In the genomic region with DNA sequence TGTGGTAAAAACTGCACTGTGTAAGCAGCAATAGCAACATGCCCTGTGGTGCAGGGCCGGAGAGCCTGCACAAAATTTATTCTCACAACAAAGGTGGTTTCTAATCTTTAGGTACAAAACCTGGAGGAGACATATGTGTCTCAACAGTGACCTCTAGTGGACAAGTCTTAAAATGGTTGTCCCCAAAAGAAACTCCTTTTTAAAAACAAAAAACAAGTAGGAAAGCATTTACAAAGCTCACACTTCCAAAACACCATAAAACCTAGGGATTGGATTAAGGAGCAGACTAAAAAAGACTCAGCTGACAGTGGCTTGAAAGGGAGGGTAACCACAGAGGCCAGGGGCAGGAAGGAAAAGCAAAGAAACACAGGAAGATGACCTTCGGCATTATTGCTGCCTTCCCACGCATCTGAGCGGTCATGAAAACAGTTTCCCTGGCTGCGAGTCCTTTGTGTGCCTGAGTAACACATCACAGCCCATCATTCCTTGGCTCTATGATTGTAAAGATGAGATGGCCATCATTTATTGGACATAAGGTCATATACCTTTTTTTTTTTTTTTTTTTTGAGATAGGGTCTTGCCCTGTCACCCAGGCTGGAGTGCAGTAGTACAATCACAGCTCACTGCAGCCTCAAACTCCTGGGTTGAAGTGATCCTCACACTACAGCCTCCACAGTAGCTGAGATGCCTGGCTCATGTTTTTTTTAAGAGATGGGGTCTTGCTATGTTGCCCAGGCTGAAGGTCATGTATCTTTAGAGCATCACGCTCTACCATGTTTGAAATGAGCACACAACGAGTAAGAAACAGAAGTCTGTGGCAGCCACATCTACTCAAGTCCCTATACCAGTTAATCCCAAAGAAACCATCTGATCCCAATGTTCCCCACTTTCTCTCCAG, we compare ENCODE assay signal across 8 cellular contexts. TPM values are rescaled to one million over a fixed set of nuclear protein-coding genes. Genes with fewer than 3 reads are reported as not detected.
DNase-seq lines count a peak whose midpoint lies in the region; ATAC-seq and TF ChIP-seq lines count a peak whose summit lies in the region.

No MANE protein-coding gene starts in this region.

- no peaks in the 10 kb centered on the region for H3K27me3 ChIP-seq in HAP-1 (ENCODE audit: low read depth)

- no peaks in the 10 kb centered on the region; the same call in 1 of the 2 replicates for H3K36me3 ChIP-seq in HAP-1 (replicated peaks)

- intact Hi-C loops in activated CD8-positive, alpha-beta T cell treated with anti-CD3 and anti-CD28 coated beads for 36 hours (cut with micrococcal nuclease), result loop anchor here (5.0 to 10.0 kb wide), 3 partner anchors 253 to 875 kb away; partner anchors contain the start of gene C1QL3

- TF ChIP-seq CTCF in activated CD8-positive, alpha-beta T cell treated with anti-CD3 and anti-CD28 coated beads for 36 hours (IDR thresholded peaks at IDR 0.05), result peak; percentile 83

- peak overlapping the region; percentile 55 for H3K27ac Mint-ChIP-seq in activated CD8-positive, alpha-beta T cell treated with anti-CD3 and anti-CD28 coated beads for 36 hours

- peaks cover 27% of the 10 kb centered on the region for H3K4me1 ChIP-seq in HAP-1

- H3K9me3 ChIP-seq in HAP-1, result no peaks in the 10 kb centered on the region

- POLR2A ChIA-PET in activated CD8-positive, alpha-beta T cell treated with anti-CD3 and anti-CD28 coated beads for 36 hours (lab: Charles Lee), result no interaction called here

- peaks cover 16% of the 10 kb centered on the region for H3K36me3 Mint-ChIP-seq in activated CD8-positive, alpha-beta T cell treated with anti-CD3 and anti-CD28 coated beads for 36 hours (ENCODE audit: low read depth)

- H3K4me3 ChIP-seq in HAP-1, result no peak overlapping the region

- no peak overlapping the region for H3K4me3 Mint-ChIP-seq in activated CD8-positive, alpha-beta T cell treated with anti-CD3 and anti-CD28 coated beads for 36 hours

- no peak for ATAC-seq in activated CD8-positive, alpha-beta T cell treated with anti-CD3 and anti-CD28 coated beads for 36 hours

- peak; percentile 3 to 30 for DNase-seq in NOMO-1 (lab: John Stamatoyannopoulos, UW; ENCODE audit: unreplicated experiment in 2 of 2)
- no peak for DNase-seq in NOMO-1 treated with dmso at 0.1 percent for 144 hours (lab: John Stamatoyannopoulos, UW; ENCODE audit: unreplicated experiment)
- peak; percentile 38 to 71 for DNase-seq in HAP-1 (ENCODE audit: low spot score in 2 of 2)
- DNase-seq in NCI-H2029 (lab: John Stamatoyannopoulos, UW), result peak; percentile 23
- DNase-seq in activated CD8-positive, alpha-beta T cell treated with anti-CD3 and anti-CD28 coated beads for 36 hours, result peak; percentile 16
- peak; percentile 90 for DNase-seq in glomerular endothelial cell (ENCODE audit: extremely low read depth, low read depth, low spot score)
- DNase-seq in pulmonary artery endothelial cell (ENCODE audit: low read depth, low spot score), result peak; percentile 93
- DNase-seq in NCI-H1048 (lab: John Stamatoyannopoulos, UW), result no peak

- H3K9me3 Mint-ChIP-seq in activated CD8-positive, alpha-beta T cell treated with anti-CD3 and anti-CD28 coated beads for 36 hours, result no peaks in the 10 kb centered on the region

- in situ Hi-C loops in HAP-1 (cut with MboI; ENCODE audit: low sequenced_read_pairs), result loop anchor here (25.0 kb wide), 2 partner anchors 665 to 890 kb away; no protein-coding TSS in a partner anchor

- no peaks in the 10 kb centered on the region for H3K27me3 Mint-ChIP-seq in activated CD8-positive, alpha-beta T cell treated with anti-CD3 and anti-CD28 coated beads for 36 hours

- H3K4me1 Mint-ChIP-seq in activated CD8-positive, alpha-beta T cell treated with anti-CD3 and anti-CD28 coated beads for 36 hours (ENCODE audit: low read depth), result peaks cover 33% of the 10 kb centered on the region

- CTCF ChIA-PET in activated CD8-positive, alpha-beta T cell treated with anti-CD3 and anti-CD28 coated beads for 36 hours (lab: Charles Lee), result interaction anchor here (0.6 to 1.4 kb wide), 20 partner anchors 10 to 920 kb away, joined by 3 to 9 read pairs (median 3); no protein-coding TSS in a partner anchor

RNA-seq across cellular contexts. Expression of gene RSU1, which starts 39.5 kb away (rescaled TPM):
- 10 to 100 TPM; 42.4 to 47.5 TPM for total RNA-seq in activated CD8-positive, alpha-beta T cell treated with anti-CD3 and anti-CD28 coated beads for 36 hours
- total RNA-seq in glomerular endothelial cell (133 and 145 TPM in 2 replicates), pulmonary artery endothelial cell (57.4 and 85.6 TPM in 2 replicates)

Comparison
In these comparisons a context has a peak if more than half of its experiments do, and no peak if none do; other contexts are left out.
1. DNase-seq: peak in NOMO-1 (2 of 2), HAP-1 (2 of 2), NCI-H2029 (single experiment), activated CD8-positive, alpha-beta T cell treated with anti-CD3 and anti-CD28 coated beads for 36 hours (single experiment), glomerular endothelial cell (single experiment) and pulmonary artery endothelial cell (single experiment); none in NOMO-1 treated with dmso at 0.1 percent for 144 hours (single experiment) and NCI-H1048 (single experiment).